8 cellular contexts compared by ENCODE assay signal in the genomic region with DNA sequence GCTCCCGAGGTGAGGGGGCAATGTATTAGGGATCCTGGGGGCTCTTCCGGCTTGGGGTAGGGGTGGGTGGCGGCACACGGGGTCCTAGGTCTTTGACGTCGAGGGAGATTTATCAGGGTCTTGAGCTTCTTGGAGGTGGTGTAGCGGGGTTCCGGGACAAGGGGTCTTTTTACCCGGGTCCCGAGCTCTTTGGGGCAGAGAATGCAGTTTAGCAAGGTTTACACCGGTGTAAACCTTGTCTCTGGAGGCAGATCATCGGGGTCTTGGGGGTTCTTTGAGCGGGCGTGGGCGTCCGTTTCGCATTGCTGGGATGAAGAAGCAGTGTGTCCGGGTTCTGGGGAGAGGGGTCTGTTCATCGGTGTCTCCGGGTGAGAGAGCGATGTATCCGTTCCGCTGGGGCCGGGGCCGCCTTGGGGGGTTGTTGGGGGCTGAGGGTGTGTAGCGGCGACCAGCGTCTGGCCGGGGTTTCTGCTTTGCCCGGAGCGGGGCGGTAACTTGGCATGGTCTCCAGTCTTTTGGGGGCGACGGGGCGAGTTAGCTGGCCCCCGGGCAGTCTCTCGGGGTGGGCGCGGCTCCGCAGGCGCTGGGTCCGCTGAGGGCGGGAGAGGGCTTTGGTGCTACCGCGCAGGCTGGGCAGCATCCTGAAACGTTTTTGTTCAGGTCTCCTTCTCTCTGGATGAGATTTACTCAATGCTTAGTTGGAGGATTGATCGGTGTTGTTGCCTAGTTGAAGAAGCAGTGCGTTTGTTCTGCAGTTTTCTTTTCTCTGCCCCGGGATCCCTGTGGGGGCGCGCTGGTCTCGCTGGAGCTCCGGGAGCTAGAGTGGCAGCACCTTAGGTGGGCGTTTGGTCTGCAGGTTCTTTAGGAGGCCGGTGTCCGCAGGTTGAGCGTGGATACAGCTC. TPM values are rescaled to one million over a fixed set of nuclear protein-coding genes. Genes with fewer than 3 reads are reported as not detected.
A peak's percentile ranks its signal among the peaks of the same experiment; 100 is the strongest.
DNase-seq lines count a peak whose midpoint lies in the region; ATAC-seq and TF ChIP-seq lines count a peak whose summit lies in the region.

No MANE protein-coding gene starts in this region.

- H3K36me3 ChIP-seq in ES-I3 (ENCODE audit: insufficient read depth, low read length) = no peaks in the 10 kb centered on the region
- no peaks in the 10 kb centered on the region for H3K36me3 ChIP-seq in Loucy (ENCODE audit: insufficient read depth, low read length)
- no peaks in the 10 kb centered on the region for H3K36me3 ChIP-seq in right lobe of liver

- peak overlapping the region; percentile 51 to 72 (median 63) for H3K27ac ChIP-seq in right lobe of liver

- H3K4me1 ChIP-seq in ES-I3 (ENCODE audit: insufficient read depth, low read length) = 0 out of 2 replicates have a peak, but pooled peaks cover 9% of the 10 kb centered on the region
- H3K4me1 ChIP-seq in Loucy (ENCODE audit: insufficient read depth, low read length, poor library complexity, severe bottlenecking) = peaks cover 14% of the 10 kb centered on the region
- peaks cover 0 to 13% (median 3%) of the 10 kb centered on the region in 4 donors for H3K4me1 ChIP-seq in right lobe of liver

- peak; percentile 6 for DNase-seq in activated CD4-positive, alpha-beta T cell treated with anti-CD3 and anti-CD28 coated beads, Interleukin-2, amount 50 U/mL, for 1 hour
- DNase-seq in ecto neural progenitor cell (ENCODE audit: low spot score) = peak; percentile 69
- DNase-seq in right lobe of liver = peak; percentile 60 to 69 (median 63)
- DNase-seq in stimulated activated CD4-positive, alpha-beta T cell treated with anti-CD3 and anti-CD28 coated beads, Interleukin-4, amount 100 ng/mL, for 48 hours (ENCODE audit: low read depth in 2 of 2) = peak; percentile 5 to 10

- 0% methylated on average over 16 of the region's 57 CpGs for WGBS in right lobe of liver (ENCODE audit: insufficient coverage, low coverage, low lambda C conversion rate, missing lambda C conversion rate)

- no peaks in the 10 kb centered on the region for H3K27me3 ChIP-seq in Loucy (ENCODE audit: insufficient read depth, low read length, poor library complexity, severe bottlenecking)
- no peaks in the 10 kb centered on the region for H3K27me3 ChIP-seq in right lobe of liver

- intact Hi-C loops in right lobe of liver (cut with DNase I) = no loop called here

- no peaks in the 10 kb centered on the region for H3F3A ChIP-seq in Loucy (ENCODE audit: low read depth)

- TF ChIP-seq POLR2A in right lobe of liver (IDR thresholded peaks at IDR 0.05) = no peak

- H3K9ac ChIP-seq in ES-I3 (ENCODE audit: low read depth, low read length) (peak overlapping the region; percentile 80), Loucy (ENCODE audit: low read depth, low read length, poor library complexity, severe bottlenecking) (peak overlapping the region; percentile 79)

- H3K9me2 ChIP-seq in Loucy (replicated peaks; ENCODE audit: low read depth, low read length) = no peaks in the 10 kb centered on the region

- H3K9me3 ChIP-seq in ES-I3 (ENCODE audit: control insufficient read depth, insufficient read depth, low read length) (no peaks in the 10 kb centered on the region), Loucy (ENCODE audit: insufficient read depth, low read depth, low read length) (no peaks in the 10 kb centered on the region), right lobe of liver (no peaks in the 10 kb centered on the region)

- H3K4me3 ChIP-seq in Loucy (ENCODE audit: low read length, poor library complexity, severe bottlenecking) (peak overlapping the region; percentile 88), right lobe of liver (peak overlapping the region; percentile 79 to 93 (median 81))

- peak; percentile 52 for TF ChIP-seq CTCF in Loucy (conservative IDR thresholded peaks at IDR 0.05; ENCODE audit: low read length)
- TF ChIP-seq CTCF in right lobe of liver (IDR thresholded peaks at IDR 0.05) = peak in 2 of 4 donors; percentile 18 to 36

- H2AFZ ChIP-seq in Loucy (ENCODE audit: low read length) = peak overlapping the region; percentile 95

- H4K20me1 ChIP-seq in Loucy (ENCODE audit: insufficient read depth, low read length, poor library complexity, severe bottlenecking) = no peaks in the 10 kb centered on the region

- H3K79me2 ChIP-seq in Loucy (ENCODE audit: insufficient read depth, low read length) = no peaks in the 10 kb centered on the region

- H3K4me2 ChIP-seq in Loucy (ENCODE audit: low read depth, low read length, poor library complexity, severe bottlenecking) = peak overlapping the region; percentile 81

- ATAC-seq in right lobe of liver (peak; percentile 22 to 35 (median 26)), GM21528 (IDR thresholded peaks at IDR 0.05; ENCODE audit: low FRiP score, unreplicated experiment) (no peak), GM19455 (IDR thresholded peaks at IDR 0.05; ENCODE audit: unreplicated experiment) (no peak)

RNA-seq across cellular contexts. Expression of a gene that starts 0.8 kb away (rescaled TPM):
- 10 to 100 TPM in 5 of 6 experiments, 1 to 10 TPM in 1; 8.1 to 23.5 (median 15.4) TPM for total RNA-seq in right lobe of liver

Comparison
In these comparisons a context has a peak if more than half of its experiments do, and no peak if none do; other contexts are left out.
1. DNase-seq: peak in every context shown above with its lines; median percentile 69 in ecto neural progenitor cell; 63 in right lobe of liver; 8 in stimulated activated CD4-positive, alpha-beta T cell treated with anti-CD3 and anti-CD28 coated beads, Interleukin-4, amount 100 ng/mL, for 48 hours; 6 in activated CD4-positive, alpha-beta T cell treated with anti-CD3 and anti-CD28 coated beads, Interleukin-2, amount 50 U/mL, for 1 hour.
2. ATAC-seq: peak in right lobe of liver (4 of 4); none in GM21528 (single experiment) and GM19455 (single experiment).